18 cellular contexts compared by ENCODE assay signal in genomic region chr5:168204165-168204564, GRCh38.
DNase-seq lines count a peak whose midpoint lies in the region; TF ChIP-seq lines count a peak whose summit lies in the region.
"Had no signal": no experiment of that assay in that cellular context is flagged by ENCODE, and none has a peak within 500 bp of the region (broad histone marks: within the 10 kb centered on the region; RNA-seq: fewer than 3 reads in every experiment).

No MANE protein-coding gene starts in this region.

- H3K4me2 ChIP-seq in mammary epithelial cell (ENCODE audit: insufficient read depth, low read depth, low read length) (no peak overlapping the region), mesendoderm (ENCODE audit: low read length) (no peak overlapping the region)
- H3K4me2 ChIP-seq: BLaER1 treated with 17β-estradiol and CSF1 and Interleukin-3, amounts not matched to agents 10 nM and 100 nM had no signal

- H3K27ac Mint-ChIP-seq in MCF 10A (ENCODE audit: low read depth, unreplicated experiment) (no peak overlapping the region), endodermal cell (no peak overlapping the region)
- H3K27ac Mint-ChIP-seq: CD14-positive monocyte; CD4-positive, alpha-beta T cell; CD8-positive, alpha-beta memory T cell had no signal

- TSS peak; percentile 20 for BruUV-seq in mammary epithelial cell (replicated peaks; lab: Mats Ljungman, UMichigan)
- no TSS peak for BruUV-seq in MCF 10A (replicated peaks; lab: Mats Ljungman, UMichigan)

- WGBS in mammary epithelial cell (ENCODE audit: low coverage, missing lambda C conversion rate), result 95% methylated on average over 6 of the region's 6 CpGs
- WGBS in endodermal cell (ENCODE audit: insufficient coverage in 1 of 2, insufficient read length in 1 of 2), 2 experiments, result 90 to 92% methylated on average over 4 to 6 of the region's 6 CpGs
- WGBS in mesendoderm (ENCODE audit: extremely low coverage, insufficient coverage, low lambda C conversion rate), result no CpG with 5 or more reads among the region's 6 CpGs
- WGBS in spleen, 5 donors, result 67 to 92% (median 80%) methylated on average over 6 of the region's 6 CpGs

- no peak overlapping the region for H3K4me3 Mint-ChIP-seq in MCF 10A (ENCODE audit: unreplicated experiment)
- no peak overlapping the region for H3K4me3 Mint-ChIP-seq in endodermal cell
- H3K4me3 Mint-ChIP-seq: CD14-positive monocyte; CD4-positive, alpha-beta T cell; CD8-positive, alpha-beta memory T cell had no signal

- no peak overlapping the region for H2BK120ac ChIP-seq in mesendoderm (ENCODE audit: low read depth, low read length)

- H3K36me3 ChIP-seq in mammary epithelial cell (ENCODE audit: insufficient read depth, low read length) (no peaks in the 10 kb centered on the region), endodermal cell (ENCODE audit: control insufficient read depth, insufficient read depth, low read length) (peaks cover 7% of the 10 kb centered on the region), mesendoderm (ENCODE audit: control insufficient read depth, insufficient read depth, low read length) (no peaks in the 10 kb centered on the region), spleen (no peaks in the 10 kb centered on the region)
- H3K36me3 ChIP-seq: BE2C had no signal

- H3K4me1 ChIP-seq in mammary epithelial cell (ENCODE audit: insufficient read depth, low read length), result peaks cover 10% of the 10 kb centered on the region
- H3K4me1 ChIP-seq in endodermal cell (ENCODE audit: control insufficient read depth, insufficient read depth, low read length), result no peaks in the 10 kb centered on the region
- no peaks in the 10 kb centered on the region for H3K4me1 ChIP-seq in mesendoderm (ENCODE audit: control insufficient read depth, low read depth, low read length)
- no peaks in the 10 kb centered on the region for H3K4me1 ChIP-seq in spleen
- H3K4me1 ChIP-seq: BE2C had no signal

- no peaks in the 10 kb centered on the region for H3K79me2 ChIP-seq in mammary epithelial cell (ENCODE audit: insufficient read depth, low read length)
- H3K79me2 ChIP-seq in mesendoderm (ENCODE audit: control insufficient read depth, insufficient read depth, low read length), result no peaks in the 10 kb centered on the region

- CTCF ChIA-PET in mammary epithelial cell (lab: Charles Lee; ENCODE audit: low non-redundant PET) (interaction anchor here (0.6 kb wide), 1 partner anchor 32 kb away, joined by 4 read pairs; no protein-coding TSS in a partner anchor), MCF 10A (lab: Yijun Ruan, JAX) (interaction anchor here (0.7 to 3.5 kb wide), 4 partner anchors 11 to 119 kb away, joined by 3 to 21 read pairs (median 7); no protein-coding TSS in a partner anchor)

- dilution Hi-C loops in mammary epithelial cell (cut with HindIII; ENCODE audit: low sequenced_read_pairs), result no loop called here

- TF ChIP-seq CTCF in mammary epithelial cell (conservative IDR thresholded peaks at IDR 0.05 in 1 of 2, IDR thresholded peaks at IDR 0.05 in 1 of 2; ENCODE audit: extremely low read depth in 1 of 2, insufficient read depth in 1 of 2, low read depth in 1 of 2, low read length in 2 of 2) (no peak), MCF 10A (IDR thresholded peaks at IDR 0.05; ENCODE audit: unreplicated experiment) (no peak), endodermal cell (conservative IDR thresholded peaks at IDR 0.05) (no peak), spleen (IDR thresholded peaks at IDR 0.05 in 8 of 11, conservative IDR thresholded peaks at IDR 0.05 in 3 of 11) (no peak)

- DNase-seq in mammary epithelial cell, result no peak
- no peak for DNase-seq in MCF 10A (ENCODE audit: unreplicated experiment)
- peak; percentile 64 for DNase-seq in endodermal cell
- peak; percentile 71 for DNase-seq in mesendoderm
- no peak for DNase-seq in spleen
- DNase-seq in stimulated activated naive CD4-positive, alpha-beta T cell treated with Interleukin-2 at 50 U/mL for 16 hours (lab: John Stamatoyannopoulos, UW), result no peak
- DNase-seq: BE2C; CD4-positive, alpha-beta T cell; CD8-positive, alpha-beta memory T cell; DMS 273 treated with DMSO at 0.1 percent for 48 hours; DMS79; EL; GF-D8; GOT3; H7 had no signal

- intact Hi-C loops in mammary epithelial cell (cut with micrococcal nuclease), result no loop called here
- intact Hi-C loops in MCF 10A (cut with micrococcal nuclease), result no loop called here
- intact Hi-C loops in spleen (cut with DNase I; ENCODE audit: low total_unique reads), result no loop called here

- no peaks in the 10 kb centered on the region for H4K20me1 ChIP-seq in mammary epithelial cell (ENCODE audit: insufficient read depth, low read length)
- H4K20me1 ChIP-seq: BLaER1 treated with 17β-estradiol and CSF1 and Interleukin-3, amounts not matched to agents 10 nM and 100 nM had no signal

- H3K4me3 ChIP-seq in mammary epithelial cell (replicated peaks in 1 of 3; ENCODE audit: insufficient read depth in 1 of 3, low read depth in 2 of 3, low read length in 3 of 3) (no peak overlapping the region), endodermal cell (ENCODE audit: low read length) (no peak overlapping the region), mesendoderm (ENCODE audit: low read length) (no peak overlapping the region), spleen (no peak overlapping the region)
- H3K4me3 ChIP-seq: BLaER1 treated with 17β-estradiol and CSF1 and Interleukin-3, amounts not matched to agents 10 nM and 100 nM had no signal

- H3K4ac ChIP-seq in mesendoderm (ENCODE audit: low read depth, low read length), result no peak overlapping the region

- H3K36me3 Mint-ChIP-seq in MCF 10A (ENCODE audit: insufficient read depth, unreplicated experiment) (no peaks in the 10 kb centered on the region), endodermal cell (ENCODE audit: low read depth) (no peaks in the 10 kb centered on the region)
- H3K36me3 Mint-ChIP-seq: CD14-positive monocyte; CD8-positive, alpha-beta memory T cell had no signal

- no peaks in the 10 kb centered on the region for H3K79me1 ChIP-seq in mesendoderm (ENCODE audit: low read length)

- H3K23ac ChIP-seq in mesendoderm (ENCODE audit: low read length), result no peak overlapping the region

- POLR2A ChIA-PET in MCF 10A (lab: Yijun Ruan, JAX), result interaction anchor here (0.6 to 0.7 kb wide), 2 partner anchors 18 to 1484 kb away, joined by 3 to 4 read pairs; no protein-coding TSS in a partner anchor

- H3K27ac ChIP-seq in mammary epithelial cell (ENCODE audit: insufficient read depth, low read depth, low read length), result no peak overlapping the region
- H3K27ac ChIP-seq in endodermal cell (ENCODE audit: low read depth, low read length), result no peak overlapping the region
- H3K27ac ChIP-seq in mesendoderm (ENCODE audit: low read depth, low read length), result no peak overlapping the region
- H3K27ac ChIP-seq in spleen, result no peak overlapping the region
- H3K27ac ChIP-seq: 22Rv1; BLaER1 treated with 17β-estradiol and CSF1 and Interleukin-3, amounts not matched to agents 10 nM and 100 nM had no signal

- H4K5ac ChIP-seq in mesendoderm (ENCODE audit: low read length), result no peak overlapping the region

- H3K18ac ChIP-seq in mesendoderm (ENCODE audit: low read length), result no peak overlapping the region

- no peak overlapping the region for H2AK5ac ChIP-seq in mesendoderm (ENCODE audit: low read length)

- H3K9me3 Mint-ChIP-seq in MCF 10A (ENCODE audit: unreplicated experiment) (no peaks in the 10 kb centered on the region), endodermal cell (no peaks in the 10 kb centered on the region)
- H3K9me3 Mint-ChIP-seq: CD4-positive, alpha-beta T cell; CD8-positive, alpha-beta memory T cell had no signal

- H3K9me3 ChIP-seq in mammary epithelial cell (replicated peaks; ENCODE audit: insufficient read depth, low read length) (no peaks in the 10 kb centered on the region), endodermal cell (ENCODE audit: control insufficient read depth, low read length) (no peaks in the 10 kb centered on the region), spleen (no peaks in the 10 kb centered on the region)
- H3K9me3 ChIP-seq: BE2C; BLaER1 treated with 17β-estradiol and CSF1 and Interleukin-3, amounts not matched to agents 10 nM and 100 nM had no signal

- H3K4me1 Mint-ChIP-seq in MCF 10A (ENCODE audit: insufficient read depth, unreplicated experiment), result no peaks in the 10 kb centered on the region
- peaks cover 8% of the 10 kb centered on the region for H3K4me1 Mint-ChIP-seq in endodermal cell
- H3K4me1 Mint-ChIP-seq: CD8-positive, alpha-beta memory T cell had no signal

- H3K27me3 ChIP-seq in mammary epithelial cell (ENCODE audit: insufficient read depth, low read length) (no peaks in the 10 kb centered on the region), endodermal cell (ENCODE audit: control insufficient read depth, insufficient read depth, low read length, poor library complexity, severe bottlenecking) (no peaks in the 10 kb centered on the region), mesendoderm (ENCODE audit: insufficient read depth, low read length, poor library complexity) (no peaks in the 10 kb centered on the region), spleen (replicated peaks in 1 of 7) (no peaks in the 10 kb centered on the region)
- H3K27me3 ChIP-seq: BE2C; BLaER1 treated with 17β-estradiol and CSF1 and Interleukin-3, amounts not matched to agents 10 nM and 100 nM had no signal

- no peak for TF ChIP-seq POLR2A in spleen (IDR thresholded peaks at IDR 0.05)

- no peak overlapping the region for H2BK15ac ChIP-seq in mesendoderm (replicated peaks; ENCODE audit: low read depth)

- H2AFZ ChIP-seq in mammary epithelial cell (ENCODE audit: low read depth, low read length), result no peak overlapping the region

- no peak overlapping the region for H2BK5ac ChIP-seq in mesendoderm (ENCODE audit: low read length)

- no peak overlapping the region for H4K8ac ChIP-seq in mesendoderm (ENCODE audit: low read depth, low read length)

- in situ Hi-C loops in mammary epithelial cell (cut with MboI; ENCODE audit: low sequenced_read_pairs in 2 of 2), result no loop called here

- H3K27me3 Mint-ChIP-seq in MCF 10A (ENCODE audit: insufficient read depth, unreplicated experiment), result no peaks in the 10 kb centered on the region
- H3K27me3 Mint-ChIP-seq in endodermal cell (ENCODE audit: insufficient read depth), result no peaks in the 10 kb centered on the region
- H3K27me3 Mint-ChIP-seq: CD4-positive, alpha-beta T cell had no signal

- H3K9ac ChIP-seq in mammary epithelial cell (ENCODE audit: insufficient read depth, low read length) (no peak overlapping the region), endodermal cell (ENCODE audit: extremely low read depth, low read length, poor library complexity, severe bottlenecking) (no peak overlapping the region), mesendoderm (ENCODE audit: low read length) (no peak overlapping the region)
- H3K9ac ChIP-seq: BLaER1 treated with 17β-estradiol and CSF1 and Interleukin-3, amounts not matched to agents 10 nM and 100 nM had no signal

- H3K56ac ChIP-seq in mesendoderm (ENCODE audit: low read length), result no peak overlapping the region

Comparison
In these comparisons a context has a peak if more than half of its experiments do, and no peak if none do; other contexts are left out.
1. DNase-seq: peak in endodermal cell (single experiment) and mesendoderm (single experiment); none in mammary epithelial cell (single experiment), MCF 10A (single experiment), spleen (single experiment) and stimulated activated naive CD4-positive, alpha-beta T cell treated with Interleukin-2 at 50 U/mL for 16 hours (single experiment).